Comparison of ENCODE assay signal across 8 cellular contexts in the genomic region with DNA sequence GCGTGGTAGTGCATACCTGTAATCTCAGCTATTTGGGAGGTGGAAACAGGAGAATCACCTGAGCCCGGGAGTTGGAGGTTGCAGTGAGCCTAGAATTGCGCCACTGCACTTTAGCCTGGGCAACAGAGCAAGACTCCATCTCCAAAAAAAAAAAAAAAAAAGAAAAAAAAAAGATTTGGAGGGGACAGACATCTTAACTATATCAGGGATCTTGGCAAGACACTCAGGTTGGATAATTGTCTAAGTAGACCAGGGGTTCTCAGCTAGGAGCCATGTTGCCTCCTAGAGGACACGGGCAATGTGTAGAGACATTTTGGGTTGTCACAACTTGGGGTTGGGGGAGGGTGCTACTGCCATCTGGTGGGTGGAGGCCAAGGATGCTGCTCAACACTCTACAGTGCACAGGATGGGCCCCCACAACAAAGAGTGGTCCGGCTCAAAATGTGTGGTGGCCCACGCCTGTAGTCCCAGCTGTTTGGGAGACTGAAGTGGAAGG. TPM values are rescaled to one million over a fixed set of nuclear protein-coding genes. Genes with fewer than 3 reads are reported as not detected.
DNase-seq lines count a peak whose midpoint lies in the region; ATAC-seq and TF ChIP-seq lines count a peak whose summit lies in the region.

No MANE protein-coding gene starts in this region.

- no peak overlapping the region for H2BK5ac ChIP-seq in mesenchymal stem cell (ENCODE audit: low read depth, low read length, poor library complexity, severe bottlenecking)

- peak in 1 of 2 donors; percentile 15 for TF ChIP-seq POLR2A in heart left ventricle (IDR thresholded peaks at IDR 0.05)

- H3K27me3 Mint-ChIP-seq in activated naive CD8-positive, alpha-beta T cell: no peaks in the 10 kb centered on the region

- peak overlapping the region in 1 of 2 experiments; percentile 15 for H2BK12ac ChIP-seq in mesenchymal stem cell (ENCODE audit: low read length in 2 of 2)

- no peak overlapping the region for H3K4ac ChIP-seq in mesenchymal stem cell (ENCODE audit: low read depth in 1 of 2, low read length in 2 of 2)

- no peak overlapping the region for H2AK5ac ChIP-seq in mesenchymal stem cell (ENCODE audit: low read length, severe bottlenecking)

- H3K9ac ChIP-seq in mesenchymal stem cell (ENCODE audit: low read length): no peak overlapping the region

- no peak for ATAC-seq in heart left ventricle
- no peak for ATAC-seq in Right ventricle myocardium inferior
- no peak for ATAC-seq in GM18517 (IDR thresholded peaks at IDR 0.05; ENCODE audit: unreplicated experiment)
- no peak for ATAC-seq in GM18520 (IDR thresholded peaks at IDR 0.05; ENCODE audit: unreplicated experiment)

- peak in 10 of 12 donors; percentile 20 to 56 (median 28) for TF ChIP-seq CTCF in heart left ventricle (IDR thresholded peaks at IDR 0.05)

- no peak overlapping the region for H3K14ac ChIP-seq in mesenchymal stem cell (ENCODE audit: low read length in 2 of 2)

- DNase-seq in heart left ventricle: peak in 2 of 5 donors; percentile 17 to 37
- no peak for DNase-seq in Right ventricle myocardium inferior (ENCODE audit: missing footprints)
- peak; percentile 86 for DNase-seq in OCI-M1 (lab: John Stamatoyannopoulos, UW)
- peak; percentile 63 for DNase-seq in mesenchymal stem cell
- no peak for DNase-seq in mucosa of gallbladder (ENCODE audit: low spot score)

- no peak overlapping the region for H2AFZ ChIP-seq in mesenchymal stem cell (ENCODE audit: low read depth, low read length)

- H3K27me3 ChIP-seq in heart left ventricle (no peaks in the 10 kb centered on the region), mesenchymal stem cell (ENCODE audit: control insufficient read depth in 1 of 2, insufficient read depth in 1 of 2, low read length in 2 of 2) (no peaks in the 10 kb centered on the region)

- peaks cover 17% of the 10 kb centered on the region for H3K79me1 ChIP-seq in mesenchymal stem cell (replicated peaks; ENCODE audit: low read length, poor library complexity, severe bottlenecking)

- no peak overlapping the region for H3K23ac ChIP-seq in mesenchymal stem cell (ENCODE audit: low read length in 2 of 2)

- H3K9me3 Mint-ChIP-seq in activated naive CD8-positive, alpha-beta T cell (ENCODE audit: low read depth): no peaks in the 10 kb centered on the region

- H3K36me3 Mint-ChIP-seq in activated naive CD8-positive, alpha-beta T cell: peaks cover 13% of the 10 kb centered on the region

- H3K36me3 ChIP-seq in heart left ventricle (peaks cover 0 to 6% (median 0%) of the 10 kb centered on the region in 9 donors), mesenchymal stem cell (ENCODE audit: control insufficient read depth in 1 of 2, insufficient read depth in 2 of 2, low read depth in 1 of 2, low read length in 2 of 2) (peaks cover 11 to 15% of the 10 kb centered on the region in 2 experiments)

- H3K18ac ChIP-seq in mesenchymal stem cell (ENCODE audit: low read depth in 1 of 2, low read length in 2 of 2): no peak overlapping the region

- WGBS in heart left ventricle, 4 donors: 82 to 86% (median 85%) methylated on average over 6 of the region's 6 CpGs
- 89% methylated on average over 3 of the region's 6 CpGs for WGBS in mesenchymal stem cell

- H2BK120ac ChIP-seq in mesenchymal stem cell (ENCODE audit: low read depth, low read length): no peak overlapping the region

- peak overlapping the region; percentile 65 for H3K4me3 Mint-ChIP-seq in activated naive CD8-positive, alpha-beta T cell

- peak overlapping the region in 2 of 12 donors; percentile 84 to 96 for H3K27ac ChIP-seq in heart left ventricle
- no peak overlapping the region for H3K27ac ChIP-seq in mesenchymal stem cell (ENCODE audit: low read length, poor library complexity, severe bottlenecking)

- intact Hi-C loops in heart left ventricle (cut with DNase I) (loop anchor here in 2 of 10 donors (5.0 to 10.0 kb wide), 2 partner anchors 52 to 254 kb away; a partner anchor contains a TSS), Right ventricle myocardium inferior (cut with DNase I) (no loop called here)

- peaks cover 59% of the 10 kb centered on the region for H3K4me1 Mint-ChIP-seq in activated naive CD8-positive, alpha-beta T cell (ENCODE audit: low read depth)

- H4K91ac ChIP-seq in mesenchymal stem cell (ENCODE audit: low read length): no peak overlapping the region

- H2BK15ac ChIP-seq in mesenchymal stem cell (ENCODE audit: low read depth, poor library complexity, severe bottlenecking): no peak overlapping the region

- H4K8ac ChIP-seq in mesenchymal stem cell (ENCODE audit: low read length): no peak overlapping the region

- no peaks in the 10 kb centered on the region for H3K9me3 ChIP-seq in heart left ventricle
- H3K9me3 ChIP-seq in mesenchymal stem cell (ENCODE audit: control insufficient read depth, low read length): no peaks in the 10 kb centered on the region

- peak overlapping the region; percentile 41 for H3K27ac Mint-ChIP-seq in activated naive CD8-positive, alpha-beta T cell

- peaks cover 15 to 81% (median 52%) of the 10 kb centered on the region in 12 donors for H3K4me1 ChIP-seq in heart left ventricle
- peaks cover 41% of the 10 kb centered on the region for H3K4me1 ChIP-seq in mesenchymal stem cell (ENCODE audit: control insufficient read depth, insufficient read depth, low read depth, low read length)

- no peak overlapping the region for H3K4me2 ChIP-seq in mesenchymal stem cell (ENCODE audit: low read length, poor library complexity, severe bottlenecking)

- H3K4me3 ChIP-seq in heart left ventricle (no peak overlapping the region), mesenchymal stem cell (ENCODE audit: insufficient read depth in 1 of 2, low read depth in 1 of 2, low read length in 2 of 2) (no peak overlapping the region)

RNA-seq across cellular contexts. Expression of a gene that starts 1.9 kb away (rescaled TPM):
- total RNA-seq in heart left ventricle (10 to 100 TPM; 17.0 to 41.5 (median 21.2) TPM), Right ventricle myocardium inferior (13.2 TPM), mucosa of gallbladder (47.3 TPM)
- polyA plus RNA-seq in heart left ventricle: 10 to 100 TPM in 1 of 2 donors, 1 to 10 TPM in 1; 8.2 to 18.4 TPM
- polyA plus RNA-seq in mesenchymal stem cell (2013, experiment 1 of 2): 46.7 TPM
- 48.6 TPM for polyA plus RNA-seq in mesenchymal stem cell (2013, experiment 2 of 2)

RNA-seq across cellular contexts. Expression of a gene that starts 4.5 kb away (rescaled TPM):
- 10 to 100 TPM in 2 of 9 donors, 1 to 10 TPM in 7; 4.7 to 12.7 (median 7.2) TPM for total RNA-seq in heart left ventricle
- 1 to 10 TPM; 5.5 to 9.3 TPM for polyA plus RNA-seq in heart left ventricle
- 7.4 TPM for total RNA-seq in Right ventricle myocardium inferior
- polyA plus RNA-seq in mesenchymal stem cell (2013, experiment 1 of 2): 30.2 TPM
- polyA plus RNA-seq in mesenchymal stem cell (2013, experiment 2 of 2): 31.9 TPM
- 22.2 TPM for total RNA-seq in mucosa of gallbladder

RNA-seq across cellular contexts. Expression of a gene that starts 9.1 kb away (rescaled TPM):
- total RNA-seq in heart left ventricle (10 to 100 TPM; 11.7 to 25.8 (median 16.5) TPM), Right ventricle myocardium inferior (17.4 TPM), mucosa of gallbladder (18.4 TPM)
- 10 to 100 TPM; 11.9 to 27.7 TPM for polyA plus RNA-seq in heart left ventricle
- 19.4 TPM for polyA plus RNA-seq in mesenchymal stem cell (2013, experiment 1 of 2)
- polyA plus RNA-seq in mesenchymal stem cell (2013, experiment 2 of 2): 19.0 TPM

RNA-seq across cellular contexts. Expression of a gene that starts 14.5 kb away (rescaled TPM):
- total RNA-seq in heart left ventricle (10 to 100 TPM in 4 of 9 donors, 1 to 10 TPM in 5; 6.7 to 15.8 (median 9.2) TPM), Right ventricle myocardium inferior (11.1 TPM), mucosa of gallbladder (13.0 TPM)
- polyA plus RNA-seq in heart left ventricle: 10 to 100 TPM in 1 of 2 donors, 1 to 10 TPM in 1; 8.5 to 10.4 TPM
- polyA plus RNA-seq in mesenchymal stem cell (2013, experiment 1 of 2): 2.4 TPM
- polyA plus RNA-seq in mesenchymal stem cell (2013, experiment 2 of 2): 2.5 TPM

RNA-seq across cellular contexts. Expression of a gene that starts 15.9 kb away (rescaled TPM):
- total RNA-seq in heart left ventricle: 10 to 100 TPM; 39.9 to 88.1 (median 69.9) TPM
- 100 to 1,000 TPM in 1 of 2 donors, 10 to 100 TPM in 1; 72.7 to 104 TPM for polyA plus RNA-seq in heart left ventricle
- 74.5 TPM for total RNA-seq in Right ventricle myocardium inferior
- polyA plus RNA-seq in mesenchymal stem cell (2013, experiment 1 of 2): 90.3 TPM
- polyA plus RNA-seq in mesenchymal stem cell (2013, experiment 2 of 2): 82.6 TPM
- 202 TPM for total RNA-seq in mucosa of gallbladder

Comparison
In these comparisons a context has a peak if more than half of its experiments do, and no peak if none do; other contexts are left out.
1. DNase-seq: peak in OCI-M1 (single experiment) and mesenchymal stem cell (single experiment); none in Right ventricle myocardium inferior (single experiment) and mucosa of gallbladder (single experiment).